In the genomic region with DNA sequence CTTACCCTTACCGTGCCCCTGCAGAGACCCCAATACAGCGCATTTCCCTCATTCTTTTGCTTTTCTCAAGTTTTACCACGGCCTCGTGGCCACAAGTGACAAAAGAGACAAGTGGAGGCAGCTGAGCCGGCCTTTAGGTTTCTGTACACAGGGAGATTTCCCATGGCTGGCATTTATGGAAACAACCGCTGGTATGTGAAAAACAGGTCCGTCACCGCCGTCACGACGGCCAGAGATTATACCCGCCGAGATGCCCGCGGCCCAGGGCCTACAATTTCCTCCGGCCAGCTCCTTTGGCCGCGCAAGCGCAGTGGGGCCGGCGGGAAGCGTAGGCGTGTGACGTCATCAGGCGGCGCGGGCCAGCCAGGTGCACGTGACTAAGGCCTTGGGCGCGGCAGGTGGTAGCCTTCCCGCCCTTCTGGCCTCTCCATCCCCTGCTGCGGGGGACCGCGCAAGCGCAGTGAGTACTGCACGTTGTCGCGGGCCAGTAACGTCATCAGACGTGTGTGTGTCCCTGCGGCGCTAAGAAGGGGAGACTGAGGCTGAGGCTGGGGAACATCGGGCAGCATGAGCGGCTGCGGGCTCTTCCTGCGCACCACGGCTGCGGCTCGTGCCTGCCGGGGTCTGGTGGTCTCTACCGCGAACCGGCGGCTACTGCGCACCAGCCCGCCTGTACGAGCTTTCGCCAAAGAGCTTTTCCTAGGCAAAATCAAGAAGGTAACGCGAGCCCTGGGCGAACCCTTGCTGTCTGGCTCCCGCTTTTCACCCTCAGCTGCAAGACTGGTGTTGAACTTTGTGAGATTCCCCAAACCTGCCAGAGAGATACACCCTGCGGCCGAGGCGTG, we compare ENCODE assay signal across 8 cellular contexts. TPM values are rescaled to one million over a fixed set of nuclear protein-coding genes. Genes with fewer than 3 reads are reported as not detected.
DNase-seq lines count a peak whose midpoint lies in the region; ATAC-seq and TF ChIP-seq lines count a peak whose summit lies in the region.

A gene (plus strand): TSS at position 496 of the 845 bp plus-strand sequence. CDS start 72 bp downstream, at position 568.

- peaks cover 62% of the 10 kb centered on the region for H3K4me1 Mint-ChIP-seq in activated T-cell treated with anti-CD3 and anti-CD28 coated beads, Interleukin-2, amount 50 U/mL, for 4 hours (ENCODE audit: low read depth)

- ATAC-seq in GM21723 (IDR thresholded peaks at IDR 0.05; ENCODE audit: unreplicated experiment) (peak; percentile 87), Panc1 (peak; percentile 94)
- ATAC-seq in activated T-cell treated with anti-CD3 and anti-CD28 coated beads, Interleukin-2, amount 50 U/mL, for 4 hours, result peak; percentile 92 to 94

- no peaks in the 10 kb centered on the region for H3K9me3 ChIP-seq in Panc1 (ENCODE audit: control insufficient read depth, insufficient read depth, low read depth, low read length)
- peaks cover 0 to 2% of the 10 kb centered on the region in 2 donors for H3K9me3 ChIP-seq in esophagus (ENCODE audit: control insufficient read depth in 2 of 2, insufficient read depth in 1 of 2, low read depth in 1 of 2, low read length in 1 of 2)
- H3K9me3 ChIP-seq in mucosa of stomach (ENCODE audit: control insufficient read depth, low read length), result no peaks in the 10 kb centered on the region

- BruUV-seq in Panc1 (replicated peaks; lab: Mats Ljungman, UMichigan), result TSS peak; percentile 83

- peak within 1 kb of the TSS; percentile 94 to 97 for H3K4me3 ChIP-seq in Panc1 (ENCODE audit: low read depth in 2 of 2, low read length in 2 of 2)
- H3K4me3 ChIP-seq in esophagus (ENCODE audit: low read depth in 1 of 2, low read length in 2 of 2), result peak within 1 kb of the TSS; percentile 88 to 93
- H3K4me3 ChIP-seq in mucosa of stomach (ENCODE audit: low read length), result peak within 1 kb of the TSS; percentile 86

- no peak for TF ChIP-seq CTCF in Panc1 (IDR thresholded peaks at IDR 0.05)

- in situ Hi-C loops in Panc1 (cut with HindIII; ENCODE audit: low pct_unique_long_range_greater_than_20kb, low sequenced_read_pairs), result no loop called here

- H3K4me3 Mint-ChIP-seq in activated T-cell treated with anti-CD3 and anti-CD28 coated beads, Interleukin-2, amount 50 U/mL, for 4 hours, result peak within 1 kb of the TSS; percentile 92

- CTCF ChIA-PET in Panc1 (lab: Charles Lee), result no interaction called here

- H3K27me3 Mint-ChIP-seq in activated T-cell treated with anti-CD3 and anti-CD28 coated beads, Interleukin-2, amount 50 U/mL, for 4 hours (ENCODE audit: low read depth), result no peaks in the 10 kb centered on the region

- H3K36me3 ChIP-seq in Panc1 (ENCODE audit: control insufficient read depth, insufficient read depth, low read length) (no peaks in the 10 kb centered on the region; the same call in 1 of the 2 replicates), esophagus (ENCODE audit: control insufficient read depth in 2 of 2, insufficient read depth in 2 of 2, low read length in 1 of 2) (peaks cover 0 to 2% of the 10 kb centered on the region in 2 donors), mucosa of stomach (ENCODE audit: control insufficient read depth, insufficient read depth, low read length) (no peaks in the 10 kb centered on the region)

- peak within 1 kb of the TSS; percentile 86 for H3K9ac ChIP-seq in mucosa of stomach (ENCODE audit: low read length)

- H3K27me3 ChIP-seq in Panc1 (ENCODE audit: control insufficient read depth, insufficient read depth, low read length), result no peaks in the 10 kb centered on the region
- no peaks in the 10 kb centered on the region for H3K27me3 ChIP-seq in esophagus (ENCODE audit: control insufficient read depth in 1 of 2, insufficient read depth in 2 of 2, low read length in 2 of 2)
- no peaks in the 10 kb centered on the region for H3K27me3 ChIP-seq in mucosa of stomach (ENCODE audit: control insufficient read depth, insufficient read depth, low read length)

- 0% methylated on average over 48 to 65 of the region's 65 CpGs for WGBS in esophagus, 2 donors

- POLR2A ChIA-PET in Panc1 (lab: Charles Lee), result interaction anchor here (0.6 to 0.7 kb wide), 4 partner anchors 13 to 352 kb away, joined by 4 to 5 read pairs (median 4); no protein-coding TSS in a partner anchor

- H3K4me1 ChIP-seq in Panc1 (ENCODE audit: control insufficient read depth, insufficient read depth, low read length), result peaks cover 24% of the 10 kb centered on the region
- peaks cover 7 to 14% of the 10 kb centered on the region in 2 donors for H3K4me1 ChIP-seq in esophagus (ENCODE audit: control insufficient read depth in 2 of 2, insufficient read depth in 2 of 2, low read length in 1 of 2)
- peaks cover 24% of the 10 kb centered on the region for H3K4me1 ChIP-seq in mucosa of stomach (ENCODE audit: control insufficient read depth, insufficient read depth, low read length)

- intact Hi-C loops in Panc1 (cut with micrococcal nuclease; ENCODE audit: unreplicated experiment), result no loop called here

- peaks cover 15% of the 10 kb centered on the region for H3K36me3 Mint-ChIP-seq in activated T-cell treated with anti-CD3 and anti-CD28 coated beads, Interleukin-2, amount 50 U/mL, for 4 hours (ENCODE audit: insufficient read depth)

- DNase-seq in DMS53 (lab: John Stamatoyannopoulos, UW) (peak; percentile 97), KG1 (lab: John Stamatoyannopoulos, UW) (peak; percentile 95), Panc1 (ENCODE audit: low read depth, low spot score) (peak; percentile 91)
- peak; percentile 97 for DNase-seq in activated T-cell treated with anti-CD3 and anti-CD28 coated beads, Interleukin-2, amount 50 U/mL, for 4 hours
- peak; percentile 92 to 97 for DNase-seq in stimulated activated CD8-positive, alpha-beta memory T cell treated with anti-CD3 and anti-CD28 coated beads, Interleukin-7, amount 100 ng/mL, for 1 hour (ENCODE audit: low read depth in 2 of 2)

- no peaks in the 10 kb centered on the region for H3K9me3 Mint-ChIP-seq in activated T-cell treated with anti-CD3 and anti-CD28 coated beads, Interleukin-2, amount 50 U/mL, for 4 hours

- peak within 1 kb of the TSS; percentile 100 for H3K27ac ChIP-seq in Panc1 (ENCODE audit: low read length)
- peak within 1 kb of the TSS; percentile 98 to 100 for H3K27ac ChIP-seq in esophagus (ENCODE audit: low read depth in 2 of 2, low read length in 1 of 2)

RNA-seq across cellular contexts. Expression of the gene that starts here (rescaled TPM):
- total RNA-seq in Panc1 (2021; ENCODE audit: unreplicated experiment), result 70.9 TPM
- polyA plus RNA-seq in Panc1 (2012; ENCODE audit: insufficient read length), result 56.0 TPM
- total RNA-seq in activated T-cell treated with anti-CD3 and anti-CD28 coated beads, Interleukin-2, amount 50 U/mL, for 4 hours, result 10 to 100 TPM; 60.0 to 71.1 (median 60.6) TPM
- polyA plus RNA-seq in esophagus, result 10 to 100 TPM; 25.6 to 30.8 TPM

Comparison
In these comparisons a context has a peak if more than half of its experiments do, and no peak if none do; other contexts are left out.
1. Peak in every context shown above with its lines: DNase-seq, ATAC-seq, H3K4me3 ChIP-seq and H3K27ac ChIP-seq.